In the genomic region with DNA sequence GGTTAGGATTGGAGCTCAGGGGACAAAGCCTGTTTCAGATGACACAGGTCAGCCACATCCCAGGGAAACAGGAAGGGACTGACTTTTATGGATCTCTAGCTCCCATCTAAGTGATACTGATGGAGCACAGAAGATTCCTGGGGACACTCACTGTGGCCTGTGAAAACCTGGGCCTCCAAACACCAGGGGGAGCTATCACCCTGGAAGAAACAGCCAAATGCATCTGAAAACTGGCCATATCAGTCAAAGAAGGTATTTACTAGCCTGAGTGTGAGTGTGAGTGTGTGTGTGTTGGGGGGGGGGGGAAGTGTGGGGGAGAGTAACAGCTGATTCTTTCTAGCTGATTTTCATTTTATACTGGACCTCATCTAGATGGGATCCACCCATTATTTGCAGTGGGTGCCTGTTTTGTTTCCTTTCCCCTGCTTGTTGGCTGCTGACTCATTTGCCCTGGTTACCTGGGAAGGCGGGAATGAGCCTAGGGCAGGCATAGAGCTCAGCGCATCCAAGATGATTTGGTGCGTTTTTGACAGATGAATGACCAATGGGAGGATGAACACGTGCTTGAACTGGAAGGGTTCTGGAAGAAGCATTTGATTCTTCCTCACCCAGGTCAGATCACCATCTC, we compare ENCODE assay signal across 8 cellular contexts.
DNase-seq lines count a peak whose midpoint lies in the region; ATAC-seq lines count a peak whose summit lies in the region.

No MANE protein-coding gene starts in this region.

- no peaks in the 10 kb centered on the region for H3K9me3 Mint-ChIP-seq in activated CD8-positive, alpha-beta T cell treated with anti-CD3 and anti-CD28 coated beads, Interleukin-2, amount 10 ng/mL, durations not matched to agents 7 days and 5 days (ENCODE audit: insufficient read depth)

- peak; percentile 66 for ATAC-seq in GM18498 (IDR thresholded peaks at IDR 0.05; ENCODE audit: unreplicated experiment)
- ATAC-seq in activated CD8-positive, alpha-beta T cell treated with anti-CD3 and anti-CD28 coated beads, Interleukin-2, amount 10 ng/mL, durations not matched to agents 7 days and 5 days: no peak
- ATAC-seq in T-helper 17 cell: no peak
- no peak for ATAC-seq in GM19395 (IDR thresholded peaks at IDR 0.05; ENCODE audit: unreplicated experiment)

- H3K27me3 Mint-ChIP-seq in activated CD8-positive, alpha-beta T cell treated with anti-CD3 and anti-CD28 coated beads, Interleukin-2, amount 10 ng/mL, durations not matched to agents 7 days and 5 days (ENCODE audit: low read depth): peaks cover 7% of the 10 kb centered on the region
- peaks cover 16% of the 10 kb centered on the region for H3K27me3 Mint-ChIP-seq in T-helper 17 cell

- CTCF ChIA-PET in activated CD8-positive, alpha-beta T cell treated with anti-CD3 and anti-CD28 coated beads, Interleukin-2, amount 10 ng/mL, durations not matched to agents 7 days and 5 days (lab: Charles Lee): interaction anchor here (1.0 to 3.1 kb wide), 7 partner anchors 9 to 273 kb away, joined by 3 to 25 read pairs (median 4); no protein-coding TSS in a partner anchor

- DNase-seq in Ammon's horn (ENCODE audit: low spot score): peak; percentile 55
- DNase-seq in NCI-H1417 treated with DMSO at 0.1 percent for 48 hours (lab: John Stamatoyannopoulos, UW): peak; percentile 15
- peak; percentile 47 for DNase-seq in activated CD8-positive, alpha-beta T cell treated with anti-CD3 and anti-CD28 coated beads, Interleukin-2, amount 10 ng/mL, durations not matched to agents 7 days and 5 days
- DNase-seq in hypothalamus (lab: John Stamatoyannopoulos, UW): peak in 35 of 51 donors; percentile 11 to 77 (median 40)
- DNase-seq in stimulated activated CD4-positive, alpha-beta T cell treated with anti-CD3 and anti-CD28 coated beads, Interleukin-4, amount 100 ng/mL, for 24 hours: peak; percentile 25
- DNase-seq in T-helper 17 cell: no peak

- H3K36me3 Mint-ChIP-seq in activated CD8-positive, alpha-beta T cell treated with anti-CD3 and anti-CD28 coated beads, Interleukin-2, amount 10 ng/mL, durations not matched to agents 7 days and 5 days (ENCODE audit: low read depth): no peaks in the 10 kb centered on the region
- H3K36me3 Mint-ChIP-seq in T-helper 17 cell (ENCODE audit: low read depth): peaks cover 2% of the 10 kb centered on the region

- POLR2A ChIA-PET in activated CD8-positive, alpha-beta T cell treated with anti-CD3 and anti-CD28 coated beads, Interleukin-2, amount 10 ng/mL, durations not matched to agents 7 days and 5 days (lab: Charles Lee): no interaction called here

- no peaks in the 10 kb centered on the region for H3K4me1 Mint-ChIP-seq in activated CD8-positive, alpha-beta T cell treated with anti-CD3 and anti-CD28 coated beads, Interleukin-2, amount 10 ng/mL, durations not matched to agents 7 days and 5 days (ENCODE audit: low read depth)
- no peaks in the 10 kb centered on the region for H3K4me1 Mint-ChIP-seq in T-helper 17 cell

- no peak overlapping the region for H3K4me3 Mint-ChIP-seq in activated CD8-positive, alpha-beta T cell treated with anti-CD3 and anti-CD28 coated beads, Interleukin-2, amount 10 ng/mL, durations not matched to agents 7 days and 5 days
- no peak overlapping the region for H3K4me3 Mint-ChIP-seq in T-helper 17 cell

- H3K27ac Mint-ChIP-seq in activated CD8-positive, alpha-beta T cell treated with anti-CD3 and anti-CD28 coated beads, Interleukin-2, amount 10 ng/mL, durations not matched to agents 7 days and 5 days: no peak overlapping the region
- H3K27ac Mint-ChIP-seq in T-helper 17 cell: no peak overlapping the region

- no peaks in the 10 kb centered on the region for H3K9me3 ChIP-seq in T-helper 17 cell (ENCODE audit: control insufficient read depth, low read length, poor library complexity, severe bottlenecking)

Comparison
In these comparisons a context has a peak if more than half of its experiments do, and no peak if none do; other contexts are left out.
1. DNase-seq: peak in Ammon's horn (single experiment), NCI-H1417 treated with DMSO at 0.1 percent for 48 hours (single experiment), activated CD8-positive, alpha-beta T cell treated with anti-CD3 and anti-CD28 coated beads, Interleukin-2, amount 10 ng/mL, durations not matched to agents 7 days and 5 days (single experiment), hypothalamus (35 of 51) and stimulated activated CD4-positive, alpha-beta T cell treated with anti-CD3 and anti-CD28 coated beads, Interleukin-4, amount 100 ng/mL, for 24 hours (single experiment); none in T-helper 17 cell (0 of 3).